In the genomic region with DNA sequence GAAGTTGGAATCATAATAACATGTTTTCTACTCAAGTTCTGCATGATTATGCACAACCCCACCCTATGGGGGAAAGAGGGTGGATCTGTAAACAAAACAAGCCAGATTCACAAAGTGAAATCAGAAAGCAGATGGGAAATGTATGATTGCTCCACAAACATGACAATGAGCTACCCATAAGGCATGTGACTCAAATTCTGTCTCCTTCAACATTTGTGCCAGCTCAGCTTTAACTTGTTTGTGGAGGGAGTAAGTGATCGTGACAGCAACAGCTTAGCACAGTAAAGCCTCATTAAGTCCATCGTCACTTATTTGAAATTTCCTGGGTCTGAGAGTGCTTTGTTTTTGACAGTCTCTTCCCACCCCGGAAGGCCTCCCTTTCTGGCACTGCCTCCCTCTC, we compare ENCODE assay signal across 27 cellular contexts.
DNase-seq lines count a peak whose midpoint lies in the region; ATAC-seq and TF ChIP-seq lines count a peak whose summit lies in the region.
"Had no signal": no experiment of that assay in that cellular context is flagged by ENCODE, and none has a peak within 500 bp of the region (broad histone marks: within the 10 kb centered on the region; RNA-seq: fewer than 3 reads in every experiment).

No MANE protein-coding gene starts in this region.

- H3K9ac ChIP-seq in colonic mucosa (ENCODE audit: low read depth in 2 of 2, low read length in 2 of 2) (no peak overlapping the region), SK-N-SH (no peak overlapping the region)

- no peaks in the 10 kb centered on the region for H3K27me3 ChIP-seq in colonic mucosa
- H3K27me3 ChIP-seq in SK-N-SH (ENCODE audit: insufficient read depth), result no peaks in the 10 kb centered on the region
- no peaks in the 10 kb centered on the region for H3K27me3 ChIP-seq in osteoblast (ENCODE audit: insufficient read depth, low read length)
- H3K27me3 ChIP-seq: breast epithelium, MG63 had no signal

- no peaks in the 10 kb centered on the region for H3K4me1 ChIP-seq in colonic mucosa
- H3K4me1 ChIP-seq in mucosa of descending colon (ENCODE audit: low read depth), result no peaks in the 10 kb centered on the region
- peaks cover 0 to 2% of the 10 kb centered on the region in 2 experiments; a peak in 1 of 4 replicates for H3K4me1 ChIP-seq in SK-N-SH (ENCODE audit: control insufficient read depth in 1 of 2, insufficient read depth in 2 of 2, low read depth in 1 of 2, low read length in 1 of 2)
- no peaks in the 10 kb centered on the region for H3K4me1 ChIP-seq in osteoblast (ENCODE audit: insufficient read depth, low read length)
- H3K4me1 ChIP-seq: breast epithelium, left ventricle myocardium inferior, psoas muscle had no signal

- no peaks in the 10 kb centered on the region for H3K36me3 ChIP-seq in colonic mucosa
- H3K36me3 ChIP-seq in mucosa of descending colon (ENCODE audit: low read depth), result no peaks in the 10 kb centered on the region
- H3K36me3 ChIP-seq in SK-N-SH (replicated peaks in 1 of 2; ENCODE audit: control insufficient read depth in 1 of 2, insufficient read depth in 2 of 2, low read length in 1 of 2), result no peaks in the 10 kb centered on the region
- H3K36me3 ChIP-seq in osteoblast (ENCODE audit: insufficient read depth, low read length), result no peaks in the 10 kb centered on the region
- H3K36me3 ChIP-seq: breast epithelium, left ventricle myocardium inferior, MG63, WERI-Rb-1 had no signal

- H3K27ac ChIP-seq in colonic mucosa (peak overlapping the region; percentile 32), SK-N-SH (ENCODE audit: low read depth in 2 of 2, low read length in 1 of 2) (no peak overlapping the region), osteoblast (ENCODE audit: low read depth, low read length) (no peak overlapping the region)
- H3K27ac ChIP-seq: breast epithelium, left ventricle myocardium inferior, psoas muscle, WERI-Rb-1 had no signal

- no peak for TF ChIP-seq RAD21 in SK-N-SH (IDR thresholded peaks at IDR 0.05; ENCODE audit: low read length)

- no peak overlapping the region for H3K4me3 ChIP-seq in colonic mucosa
- no peak overlapping the region for H3K4me3 ChIP-seq in mucosa of descending colon
- no peak overlapping the region for H3K4me3 ChIP-seq in SK-N-SH (ENCODE audit: low read depth in 2 of 2, low read length in 1 of 2)
- no peak overlapping the region for H3K4me3 ChIP-seq in osteoblast (ENCODE audit: insufficient read depth, low read length)
- H3K4me3 ChIP-seq: breast epithelium, left ventricle myocardium inferior, MG63, psoas muscle had no signal

- CTCF ChIA-PET in SK-N-SH (lab: Yijun Ruan, JAX), result interaction anchor here (0.7 kb wide), 1 partner anchor 572 kb away, joined by 3 read pairs; no protein-coding TSS in a partner anchor

- H4K20me1 ChIP-seq in SK-N-SH (ENCODE audit: insufficient read depth), result no peaks in the 10 kb centered on the region
- no peaks in the 10 kb centered on the region for H4K20me1 ChIP-seq in osteoblast (ENCODE audit: insufficient read depth, low read length)

- H3K4me2 ChIP-seq in SK-N-SH (no peak overlapping the region), osteoblast (ENCODE audit: insufficient read depth, low read length) (no peak overlapping the region)

- H2AFZ ChIP-seq in SK-N-SH (ENCODE audit: low read depth), result no peak overlapping the region
- no peak overlapping the region for H2AFZ ChIP-seq in osteoblast (ENCODE audit: low read length)

- DNase-seq in AG09319 (ENCODE audit: extremely low read depth, low read depth) (peak; percentile 15), HCEC 1CT (peak; percentile 3), colonic mucosa (peak; percentile 19), mucosa of descending colon (peak in 1 of 3 donors; percentile 14), SK-N-SH (no peak), osteoblast (ENCODE audit: insufficient read length, low spot score, missing footprints) (no peak)
- DNase-seq: activated CD4-positive, alpha-beta T cell treated with anti-CD3 and anti-CD28 coated beads, Interleukin-2, amount 10 ng/mL, durations not matched to agents 24 days and 14 days; activated CD8-positive, alpha-beta memory T cell treated with anti-CD3 and anti-CD28 coated beads, Interleukin-2, amount 10 ng/mL, durations not matched to agents 7 days and 5 days; activated naive CD4-positive, alpha-beta T cell treated with Interleukin-2 at 50 U/mL for 16 hours; activated T-cell treated with anti-CD3 and anti-CD28 coated beads, Interleukin-2, amount 50 U/mL, for 48 hours; C1 segment of cervical spinal cord; effector memory CD8-positive, alpha-beta T cell; KBM-7; left ventricle myocardium inferior; MG63; naive B cell; NCI-H524; psoas muscle; SHP77 treated with DMSO at 0.1 percent for 48 hours; SW 1271; T1000; trophoblast cell; WERI-Rb-1 had no signal

- H3K79me2 ChIP-seq in SK-N-SH (ENCODE audit: insufficient read depth) (no peaks in the 10 kb centered on the region), osteoblast (ENCODE audit: insufficient read depth, low read length) (no peaks in the 10 kb centered on the region)

- intact Hi-C loops in colonic mucosa (cut with DNase I) (no loop called here), mucosa of descending colon (cut with DNase I, micrococcal nuclease) (no loop called here)

- ATAC-seq in mucosa of descending colon, result peak; percentile 55
- ATAC-seq in GM18867 (IDR thresholded peaks at IDR 0.05; ENCODE audit: unreplicated experiment), result no peak
- ATAC-seq in HG02571 (IDR thresholded peaks at IDR 0.05; ENCODE audit: unreplicated experiment), result no peak
- ATAC-seq: activated CD8-positive, alpha-beta memory T cell treated with anti-CD3 and anti-CD28 coated beads, Interleukin-2, amount 10 ng/mL, durations not matched to agents 7 days and 5 days; effector memory CD8-positive, alpha-beta T cell; Panc1; psoas muscle had no signal

- TF ChIP-seq CTCF in AG09319 (IDR thresholded peaks at IDR 0.05; ENCODE audit: low read depth, low read length) (no peak), colonic mucosa (IDR thresholded peaks at IDR 0.05) (no peak), mucosa of descending colon (IDR thresholded peaks at IDR 0.05) (no peak), SK-N-SH (IDR thresholded peaks at IDR 0.05) (no peak), osteoblast (IDR thresholded peaks at IDR 0.05; ENCODE audit: extremely low read depth, low read depth, low read length) (no peak)

- H3F3A ChIP-seq in SK-N-SH (replicated peaks; ENCODE audit: insufficient read depth), result no peaks in the 10 kb centered on the region

- no peaks in the 10 kb centered on the region for H3K9me2 ChIP-seq in SK-N-SH

- 70% methylated on average over 3 of the region's 3 CpGs for WGBS in SK-N-SH (ENCODE audit: low lambda C conversion rate)

- no peak for TF ChIP-seq EP300 in SK-N-SH (IDR thresholded peaks at IDR 0.05; ENCODE audit: borderline replicate concordance in 1 of 2, low read depth in 1 of 2, low read length in 1 of 2)

- POLR2A ChIA-PET in SK-N-SH (lab: Yijun Ruan, JAX), result interaction anchor here (0.5 kb wide), 1 partner anchor 35 kb away, joined by 4 read pairs; no protein-coding TSS in a partner anchor

- H3K9me3 ChIP-seq in colonic mucosa (no peaks in the 10 kb centered on the region), mucosa of descending colon (no peaks in the 10 kb centered on the region), SK-N-SH (no peaks in the 10 kb centered on the region), osteoblast (ENCODE audit: low read depth, low read length) (no peaks in the 10 kb centered on the region)
- H3K9me3 ChIP-seq: breast epithelium, left ventricle myocardium inferior, MG63, psoas muscle had no signal

TF ChIP-seq in SK-N-SH, 30 proteins besides CTCF, POLR2A, EP300 and RAD21 (continues in another document):
- TF ChIP-seq TEAD4 (IDR thresholded peaks at IDR 0.05; ENCODE audit: borderline replicate concordance, insufficient read depth) (no peak), USF1 (IDR thresholded peaks at IDR 0.05; ENCODE audit: borderline replicate concordance, low read depth) (no peak), RXRA (IDR thresholded peaks at IDR 0.05; ENCODE audit: borderline replicate concordance, low read depth) (no peak), MXI1 (IDR thresholded peaks at IDR 0.05; ENCODE audit: low read depth, low read length) (no peak), ELF1 (IDR thresholded peaks at IDR 0.05) (no peak), SIN3A (IDR thresholded peaks at IDR 0.05; ENCODE audit: borderline replicate concordance, low read depth, low read length) (no peak), YY1 (IDR thresholded peaks at IDR 0.05; ENCODE audit: low read depth) (no peak), FOXM1 (IDR thresholded peaks at IDR 0.05; ENCODE audit: low read depth) (no peak), MAX (IDR thresholded peaks at IDR 0.05; ENCODE audit: low read depth) (no peak), RCOR1 (IDR thresholded peaks at IDR 0.05; ENCODE audit: low read length) (no peak), SMC3 (IDR thresholded peaks at IDR 0.05; ENCODE audit: low read depth, low read length) (no peak), NFIC (IDR thresholded peaks at IDR 0.05; ENCODE audit: borderline replicate concordance) (no peak)
- TF ChIP-seq, protein P1, sequence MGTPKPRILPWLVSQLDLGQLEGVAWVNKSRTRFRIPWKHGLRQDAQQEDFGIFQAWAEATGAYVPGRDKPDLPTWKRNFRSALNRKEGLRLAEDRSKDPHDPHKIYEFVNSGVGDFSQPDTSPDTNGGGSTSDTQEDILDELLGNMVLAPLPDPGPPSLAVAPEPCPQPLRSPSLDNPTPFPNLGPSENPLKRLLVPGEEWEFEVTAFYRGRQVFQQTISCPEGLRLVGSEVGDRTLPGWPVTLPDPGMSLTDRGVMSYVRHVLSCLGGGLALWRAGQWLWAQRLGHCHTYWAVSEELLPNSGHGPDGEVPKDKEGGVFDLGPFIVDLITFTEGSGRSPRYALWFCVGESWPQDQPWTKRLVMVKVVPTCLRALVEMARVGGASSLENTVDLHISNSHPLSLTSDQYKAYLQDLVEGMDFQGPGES (IDR thresholded peaks at IDR 0.05; ENCODE audit: low read depth, low read length), result no peak

Comparison
In these comparisons a context has a peak if more than half of its experiments do, and no peak if none do; other contexts are left out.
1. DNase-seq: peak in AG09319 (single experiment), HCEC 1CT (single experiment) and colonic mucosa (single experiment); none in SK-N-SH (single experiment) and osteoblast (single experiment).